ENCODE assay signal across 1 cellular context in the genomic region with DNA sequence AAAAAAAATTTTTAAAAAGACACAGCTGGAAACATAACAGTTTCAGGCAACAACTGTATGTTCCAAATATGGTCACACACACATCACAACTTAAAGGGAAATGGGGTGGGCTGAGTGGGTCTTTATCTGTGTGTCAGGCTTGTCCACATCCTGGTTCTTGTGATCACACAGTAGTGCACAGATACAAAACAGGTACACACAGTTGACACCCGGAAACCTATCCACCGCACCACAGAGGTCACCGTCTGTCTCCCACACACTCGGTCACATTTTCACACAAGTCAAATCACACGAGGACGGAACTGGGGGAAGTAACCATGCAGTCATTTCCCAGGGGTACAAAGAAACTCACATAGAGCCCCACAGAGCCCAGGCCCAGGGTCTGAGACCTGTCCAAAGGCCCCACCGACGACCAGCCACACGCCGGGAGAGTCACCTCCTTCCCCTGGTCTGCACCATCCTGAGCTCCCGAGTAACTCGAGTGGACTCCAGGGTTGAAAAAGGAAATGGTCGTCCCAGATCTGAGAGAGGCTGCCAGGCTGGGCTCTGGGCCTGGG.
A peak's percentile ranks its signal among the peaks of the same experiment; 100 is the strongest.
TF ChIP-seq lines count a peak whose summit lies in the region.

No MANE protein-coding gene starts in this region.

TF ChIP-seq in K562, 482 proteins besides CTCF, POLR2A, EP300 and RAD21 (continued from another document and continues in another):
- TF ChIP-seq, protein P1, sequence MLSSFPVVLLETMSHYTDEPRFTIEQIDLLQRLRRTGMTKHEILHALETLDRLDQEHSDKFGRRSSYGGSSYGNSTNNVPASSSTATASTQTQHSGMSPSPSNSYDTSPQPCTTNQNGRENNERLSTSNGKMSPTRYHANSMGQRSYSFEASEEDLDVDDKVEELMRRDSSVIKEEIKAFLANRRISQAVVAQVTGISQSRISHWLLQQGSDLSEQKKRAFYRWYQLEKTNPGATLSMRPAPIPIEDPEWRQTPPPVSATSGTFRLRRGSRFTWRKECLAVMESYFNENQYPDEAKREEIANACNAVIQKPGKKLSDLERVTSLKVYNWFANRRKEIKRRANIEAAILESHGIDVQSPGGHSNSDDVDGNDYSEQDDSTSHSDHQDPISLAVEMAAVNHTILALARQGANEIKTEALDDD (IDR thresholded peaks at IDR 0.05): no peak
- TF ChIP-seq HNRNPK (IDR thresholded peaks at IDR 0.05; ENCODE audit: low read depth, low read length, poor library complexity, severe bottlenecking): no peak
- no peak for TF ChIP-seq MYBL2 (IDR thresholded peaks at IDR 0.05; ENCODE audit: low read depth)
- TF ChIP-seq MYBL2 (CRISPR knock-in tag; IDR thresholded peaks at IDR 0.05; ENCODE audit: borderline replicate concordance): no peak
- no peak for TF ChIP-seq TCF15 (CRISPR knock-in tag; IDR thresholded peaks at IDR 0.05)
- no peak for TF ChIP-seq SMC3 (conservative IDR thresholded peaks at IDR 0.05; ENCODE audit: insufficient read depth, low read depth, low read length)
- TF ChIP-seq ZNF785 (CRISPR knock-in tag; IDR thresholded peaks at IDR 0.05): no peak
- TF ChIP-seq XRCC4 (IDR thresholded peaks at IDR 0.05; ENCODE audit: extremely low read depth, insufficient read depth, insufficient read length): no peak
- TF ChIP-seq HMGN3 (IDR thresholded peaks at IDR 0.05; ENCODE audit: borderline replicate concordance, extremely low read depth, insufficient read length, low read depth, low read length): no peak
- TF ChIP-seq, protein P2, sequence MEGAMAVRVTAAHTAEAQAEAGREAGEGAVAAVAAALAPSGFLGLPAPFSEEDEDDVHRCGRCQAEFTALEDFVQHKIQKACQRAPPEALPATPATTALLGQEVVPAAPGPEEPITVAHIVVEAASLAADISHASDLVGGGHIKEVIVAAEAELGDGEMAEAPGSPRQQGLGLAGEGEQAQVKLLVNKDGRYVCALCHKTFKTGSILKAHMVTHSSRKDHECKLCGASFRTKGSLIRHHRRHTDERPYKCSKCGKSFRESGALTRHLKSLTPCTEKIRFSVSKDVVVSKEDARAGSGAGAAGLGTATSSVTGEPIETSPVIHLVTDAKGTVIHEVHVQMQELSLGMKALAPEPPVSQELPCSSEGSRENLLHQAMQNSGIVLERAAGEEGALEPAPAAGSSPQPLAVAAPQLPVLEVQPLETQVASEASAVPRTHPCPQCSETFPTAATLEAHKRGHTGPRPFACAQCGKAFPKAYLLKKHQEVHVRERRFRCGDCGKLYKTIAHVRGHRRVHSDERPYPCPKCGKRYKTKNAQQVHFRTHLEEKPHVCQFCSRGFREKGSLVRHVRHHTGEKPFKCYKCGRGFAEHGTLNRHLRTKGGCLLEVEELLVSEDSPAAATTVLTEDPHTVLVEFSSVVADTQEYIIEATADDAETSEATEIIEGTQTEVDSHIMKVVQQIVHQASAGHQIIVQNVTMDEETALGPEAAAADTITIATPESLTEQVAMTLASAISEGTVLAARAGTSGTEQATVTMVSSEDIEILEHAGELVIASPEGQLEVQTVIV (CRISPR knock-in tag; IDR thresholded peaks at IDR 0.05; ENCODE audit: borderline replicate concordance): no peak
- no peak for TF ChIP-seq ELK1 (CRISPR knock-in tag; IDR thresholded peaks at IDR 0.05)
- no peak for TF ChIP-seq TFE3 (CRISPR knock-in tag; IDR thresholded peaks at IDR 0.05)
- TF ChIP-seq ZNF175 (CRISPR knock-in tag; IDR thresholded peaks at IDR 0.05; ENCODE audit: low read depth): no peak
- TF ChIP-seq ETV1 (tag; conservative IDR thresholded peaks at IDR 0.05; ENCODE audit: low read depth): peak; percentile 40; the same call in 1 of the 2 replicates
- TF ChIP-seq ZFP36 (IDR thresholded peaks at IDR 0.05; ENCODE audit: low read depth, low read length, partially characterized antibody): no peak
- 0 out of 2 replicates have a peak, but pooled peaks have one; percentile 8 for TF ChIP-seq NBN (IDR thresholded peaks at IDR 0.05; ENCODE audit: low read depth)
- no peak for TF ChIP-seq BCL6 (CRISPR knock-in tag; IDR thresholded peaks at IDR 0.05)
- peak; percentile 73; the same call in 1 of the 2 replicates for TF ChIP-seq ETV5 (CRISPR knock-in tag; IDR thresholded peaks at IDR 0.05; ENCODE audit: low read depth)
- TF ChIP-seq SFPQ (IDR thresholded peaks at IDR 0.05; ENCODE audit: low read depth, low read length): no peak
- no peak for TF ChIP-seq ZBTB33 (CRISPR knock-in tag; IDR thresholded peaks at IDR 0.05)
- TF ChIP-seq PML (IDR thresholded peaks at IDR 0.05; ENCODE audit: low read length): no peak
- TF ChIP-seq STAT5A (IDR thresholded peaks at IDR 0.05; ENCODE audit: borderline replicate concordance, low read length): no peak
- TF ChIP-seq, protein P3, sequence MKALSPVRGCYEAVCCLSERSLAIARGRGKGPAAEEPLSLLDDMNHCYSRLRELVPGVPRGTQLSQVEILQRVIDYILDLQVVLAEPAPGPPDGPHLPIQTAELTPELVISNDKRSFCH (CRISPR knock-in tag; IDR thresholded peaks at IDR 0.05): no peak
- TF ChIP-seq, protein P3 (tag; IDR thresholded peaks at IDR 0.05): peak; percentile 56
- TF ChIP-seq NCOA2 (IDR thresholded peaks at IDR 0.05; ENCODE audit: partially characterized antibody in 2 of 2): no peak
- no peak for TF ChIP-seq CLOCK (CRISPR knock-in tag; IDR thresholded peaks at IDR 0.05; ENCODE audit: borderline replicate concordance)
- no peak for TF ChIP-seq ZNF76 (CRISPR knock-in tag; IDR thresholded peaks at IDR 0.05; ENCODE audit: borderline replicate concordance)
- TF ChIP-seq ZNF217 (CRISPR knock-in tag; IDR thresholded peaks at IDR 0.05): no peak
- no peak for TF ChIP-seq NR3C1 (CRISPR knock-in tag; IDR thresholded peaks at IDR 0.05)
- TF ChIP-seq, protein P4, sequence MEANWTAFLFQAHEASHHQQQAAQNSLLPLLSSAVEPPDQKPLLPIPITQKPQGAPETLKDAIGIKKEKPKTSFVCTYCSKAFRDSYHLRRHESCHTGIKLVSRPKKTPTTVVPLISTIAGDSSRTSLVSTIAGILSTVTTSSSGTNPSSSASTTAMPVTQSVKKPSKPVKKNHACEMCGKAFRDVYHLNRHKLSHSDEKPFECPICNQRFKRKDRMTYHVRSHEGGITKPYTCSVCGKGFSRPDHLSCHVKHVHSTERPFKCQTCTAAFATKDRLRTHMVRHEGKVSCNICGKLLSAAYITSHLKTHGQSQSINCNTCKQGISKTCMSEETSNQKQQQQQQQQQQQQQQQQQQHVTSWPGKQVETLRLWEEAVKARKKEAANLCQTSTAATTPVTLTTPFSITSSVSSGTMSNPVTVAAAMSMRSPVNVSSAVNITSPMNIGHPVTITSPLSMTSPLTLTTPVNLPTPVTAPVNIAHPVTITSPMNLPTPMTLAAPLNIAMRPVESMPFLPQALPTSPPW (CRISPR knock-in tag; IDR thresholded peaks at IDR 0.05): peak; percentile 49; the same call in 1 of the 2 replicates
- TF ChIP-seq, protein P5, sequence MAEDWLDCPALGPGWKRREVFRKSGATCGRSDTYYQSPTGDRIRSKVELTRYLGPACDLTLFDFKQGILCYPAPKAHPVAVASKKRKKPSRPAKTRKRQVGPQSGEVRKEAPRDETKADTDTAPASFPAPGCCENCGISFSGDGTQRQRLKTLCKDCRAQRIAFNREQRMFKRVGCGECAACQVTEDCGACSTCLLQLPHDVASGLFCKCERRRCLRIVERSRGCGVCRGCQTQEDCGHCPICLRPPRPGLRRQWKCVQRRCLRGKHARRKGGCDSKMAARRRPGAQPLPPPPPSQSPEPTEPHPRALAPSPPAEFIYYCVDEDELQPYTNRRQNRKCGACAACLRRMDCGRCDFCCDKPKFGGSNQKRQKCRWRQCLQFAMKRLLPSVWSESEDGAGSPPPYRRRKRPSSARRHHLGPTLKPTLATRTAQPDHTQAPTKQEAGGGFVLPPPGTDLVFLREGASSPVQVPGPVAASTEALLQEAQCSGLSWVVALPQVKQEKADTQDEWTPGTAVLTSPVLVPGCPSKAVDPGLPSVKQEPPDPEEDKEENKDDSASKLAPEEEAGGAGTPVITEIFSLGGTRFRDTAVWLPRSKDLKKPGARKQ (CRISPR knock-in tag; IDR thresholded peaks at IDR 0.05): no peak
- no peak for TF ChIP-seq TEAD1 (CRISPR knock-in tag; IDR thresholded peaks at IDR 0.05)
- TF ChIP-seq ZFX (CRISPR knock-in tag; IDR thresholded peaks at IDR 0.05): no peak
- TF ChIP-seq SMARCA4 (IDR thresholded peaks at IDR 0.05): peak; percentile 9; the same call in 1 of the 2 replicates
- no peak for TF ChIP-seq ZNF695 (CRISPR knock-in tag; IDR thresholded peaks at IDR 0.05)
- TF ChIP-seq, protein P6, sequence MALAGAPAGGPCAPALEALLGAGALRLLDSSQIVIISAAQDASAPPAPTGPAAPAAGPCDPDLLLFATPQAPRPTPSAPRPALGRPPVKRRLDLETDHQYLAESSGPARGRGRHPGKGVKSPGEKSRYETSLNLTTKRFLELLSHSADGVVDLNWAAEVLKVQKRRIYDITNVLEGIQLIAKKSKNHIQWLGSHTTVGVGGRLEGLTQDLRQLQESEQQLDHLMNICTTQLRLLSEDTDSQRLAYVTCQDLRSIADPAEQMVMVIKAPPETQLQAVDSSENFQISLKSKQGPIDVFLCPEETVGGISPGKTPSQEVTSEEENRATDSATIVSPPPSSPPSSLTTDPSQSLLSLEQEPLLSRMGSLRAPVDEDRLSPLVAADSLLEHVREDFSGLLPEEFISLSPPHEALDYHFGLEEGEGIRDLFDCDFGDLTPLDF (CRISPR knock-in tag; IDR thresholded peaks at IDR 0.05): no peak
- TF ChIP-seq CREB1 (IDR thresholded peaks at IDR 0.05): no peak
- no peak for TF ChIP-seq CREB1 (CRISPR knock-in tag; IDR thresholded peaks at IDR 0.05)
- TF ChIP-seq, protein P7, sequence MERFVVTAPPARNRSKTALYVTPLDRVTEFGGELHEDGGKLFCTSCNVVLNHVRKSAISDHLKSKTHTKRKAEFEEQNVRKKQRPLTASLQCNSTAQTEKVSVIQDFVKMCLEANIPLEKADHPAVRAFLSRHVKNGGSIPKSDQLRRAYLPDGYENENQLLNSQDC (CRISPR knock-in tag; IDR thresholded peaks at IDR 0.05): no peak
